ENCODE assay signal across 1 cellular context in the genomic region with DNA sequence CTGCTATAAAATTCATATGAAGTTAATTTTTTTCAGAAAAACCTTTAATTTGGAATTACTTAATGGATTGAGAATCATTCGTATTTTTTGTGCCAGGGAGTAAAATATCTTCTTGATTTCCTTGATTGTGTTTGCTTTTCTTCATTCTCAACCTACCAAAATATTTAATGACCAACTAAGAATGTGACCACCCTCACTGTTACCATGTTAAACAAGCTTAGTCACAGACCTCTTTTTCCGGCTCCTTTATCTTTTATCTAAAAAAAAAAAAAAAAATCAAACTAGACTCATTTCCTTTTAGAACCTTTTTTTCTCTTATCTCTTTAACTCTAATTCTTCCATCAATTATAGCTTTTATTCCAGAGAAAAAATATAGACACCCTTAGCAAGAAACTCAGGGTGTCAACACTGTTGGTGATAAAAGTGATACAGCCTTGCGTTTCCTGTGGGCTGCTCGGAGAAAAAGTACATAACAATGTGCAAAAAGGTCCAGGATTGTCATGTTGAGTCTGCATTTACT.
TF ChIP-seq lines count a peak whose summit lies in the region.

No MANE protein-coding gene starts in this region.

TF ChIP-seq in GM23338, 12 proteins besides CTCF, POLR2A, EP300 and RAD21 (continued from another document):
- TF ChIP-seq POLR2AphosphoS5 (IDR thresholded peaks at IDR 0.05; ENCODE audit: low read depth) (no peak), EZH2phosphoT487 (IDR thresholded peaks at IDR 0.05; ENCODE audit: unreplicated experiment) (no peak), ZNF331 (CRISPR knock-in tag; IDR thresholded peaks at IDR 0.05; ENCODE audit: low read depth) (no peak)
